In the genomic region with DNA sequence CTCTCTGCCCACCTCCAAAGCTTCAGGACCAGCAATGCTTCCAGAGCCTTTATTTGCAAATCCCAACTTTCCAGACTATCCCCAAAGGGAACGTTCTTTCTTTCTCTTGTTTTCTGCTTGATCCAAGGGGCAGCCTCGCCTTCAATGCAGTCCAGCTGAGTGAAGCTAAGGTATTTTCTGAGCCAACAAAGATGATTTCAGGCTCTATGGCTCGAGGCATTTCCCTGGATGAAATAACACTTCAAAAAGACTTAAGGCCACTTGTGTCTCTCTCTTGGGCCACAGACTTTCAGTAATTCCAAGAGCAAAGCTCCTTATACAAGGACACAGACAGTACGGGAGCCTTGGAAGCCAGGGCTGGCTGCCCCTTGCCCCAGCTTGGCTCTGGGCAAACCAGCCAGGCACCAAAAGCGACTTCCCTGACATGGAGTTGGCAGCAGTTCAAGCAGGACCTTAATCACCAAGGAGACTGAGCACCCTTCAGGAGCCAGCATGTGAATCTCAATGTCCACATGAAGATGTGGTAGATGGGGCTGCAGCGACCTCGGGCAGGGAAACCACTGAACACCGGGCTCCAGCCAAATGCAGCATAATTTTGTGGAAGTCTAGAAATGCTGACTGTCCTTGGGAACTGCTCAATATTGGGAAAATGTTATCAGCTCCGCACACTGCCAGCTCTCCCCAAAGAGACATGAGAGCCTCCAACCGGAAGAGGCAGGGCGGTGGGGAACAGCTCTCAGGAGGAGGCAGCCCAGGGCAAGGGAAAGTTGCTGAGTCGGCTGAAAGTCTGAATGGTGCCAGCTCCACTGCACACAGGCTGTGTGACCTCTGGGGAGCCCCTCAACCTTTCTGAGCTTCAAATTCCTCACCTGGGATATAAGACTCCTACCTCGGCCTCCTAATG, we compare ENCODE assay signal across 10 cellular contexts. TPM values are rescaled to one million over a fixed set of nuclear protein-coding genes. Genes with fewer than 3 reads are reported as not detected.
A peak's percentile ranks its signal among the peaks of the same experiment; 100 is the strongest.
DNase-seq lines count a peak whose midpoint lies in the region; ATAC-seq and TF ChIP-seq lines count a peak whose summit lies in the region.
"Had no signal": no experiment of that assay in that cellular context is flagged by ENCODE, and none has a peak within 500 bp of the region (broad histone marks: within the 10 kb centered on the region; RNA-seq: fewer than 3 reads in every experiment).

No MANE protein-coding gene starts in this region.

- H3K4me1 ChIP-seq in adrenal gland (replicated peaks in 1 of 2) (peaks cover 28 to 39% of the 10 kb centered on the region in 2 donors), spleen (peaks cover 27 to 70% (median 44%) of the 10 kb centered on the region in 6 donors)

- peak; percentile 81 for DNase-seq in HT-29 (ENCODE audit: low spot score)
- peak; percentile 51 to 80 (median 73) for DNase-seq in adrenal gland
- DNase-seq in left lobe of liver (ENCODE audit: low spot score) = no peak
- no peak for DNase-seq in spleen
- DNase-seq in NCI-H2107 treated with DMSO at 0.1 percent for 48 hours (lab: John Stamatoyannopoulos, UW; ENCODE audit: unreplicated experiment) = no peak
- DNase-seq in effector CD4-positive, alpha-beta T cell = no peak
- DNase-seq in activated gamma-delta T cell (lab: John Stamatoyannopoulos, UW) = no peak
- DNase-seq: activated effector memory CD4-positive, alpha-beta T cell treated with Interleukin-2 at 50 U/mL for 16 hours; DND-41 had no signal

- peak in 1 of 2 donors; percentile 11 for TF ChIP-seq POLR2A in adrenal gland (IDR thresholded peaks at IDR 0.05)
- TF ChIP-seq POLR2A in spleen (IDR thresholded peaks at IDR 0.05) = no peak

- ATAC-seq in left lobe of liver (peak; percentile 46), HG03095 (IDR thresholded peaks at IDR 0.05; ENCODE audit: unreplicated experiment) (no peak)

- intact Hi-C loops in adrenal gland (cut with DNase I) (no loop called here), spleen (cut with DNase I; ENCODE audit: low total_unique reads) (no loop called here)

- H3K36me3 ChIP-seq in adrenal gland (replicated peaks in 1 of 2) (no peaks in the 10 kb centered on the region), spleen (peaks cover 0 to 54% (median 0%) of the 10 kb centered on the region in 6 donors)

- H3K9me3 ChIP-seq in adrenal gland (replicated peaks in 1 of 3) (no peaks in the 10 kb centered on the region), spleen (no peaks in the 10 kb centered on the region)

- H3K27ac ChIP-seq in adrenal gland (peak overlapping the region; percentile 68 to 94 (median 76)), spleen (peak overlapping the region; percentile 35 to 86 (median 68))

- TF ChIP-seq CTCF in adrenal gland (IDR thresholded peaks at IDR 0.05) (no peak), spleen (IDR thresholded peaks at IDR 0.05 in 8 of 11, conservative IDR thresholded peaks at IDR 0.05 in 3 of 11) (no peak)

- H3K27me3 ChIP-seq in adrenal gland (no peaks in the 10 kb centered on the region), spleen (replicated peaks in 1 of 7) (no peaks in the 10 kb centered on the region)

- WGBS in adrenal gland, 4 donors = 37 to 51% (median 43%) methylated on average over 13 of the region's 13 CpGs
- 62 to 81% (median 71%) methylated on average over 12 to 13 of the region's 13 CpGs for WGBS in spleen, 5 donors

- H3K4me3 ChIP-seq in adrenal gland (no peak overlapping the region), spleen (no peak overlapping the region)

RNA-seq across cellular contexts. Expression of a gene that starts 39.0 kb away (rescaled TPM):
- total RNA-seq in HT-29 (2014; rRNA removed; shearing (Covaris generic)) = 7.7 and 8.9 TPM in 2 replicates
- 10 to 100 TPM; 48.3 to 78.9 (median 67.5) TPM for total RNA-seq in adrenal gland
- polyA plus RNA-seq in adrenal gland = 10 to 100 TPM; 24.9 to 45.3 (median 29.8) TPM
- total RNA-seq in left lobe of liver = 39.0 TPM
- 10 to 100 TPM; 21.3 to 56.6 (median 40.1) TPM for total RNA-seq in spleen
- polyA plus RNA-seq in spleen = 10 to 100 TPM in 1 of 3 donors, 1 to 10 TPM in 2; 8.3 to 19.8 (median 9.2) TPM

RNA-seq across cellular contexts. Expression of a gene that starts 41.4 kb away (rescaled TPM):
- total RNA-seq in HT-29 (2014; rRNA removed; shearing (Covaris generic)) = 97.0 and 120 TPM in 2 replicates
- total RNA-seq in adrenal gland (10 to 100 TPM; 19.6 to 55.9 (median 43.8) TPM), left lobe of liver (10.5 TPM), spleen (100 to 1,000 TPM in 3 of 7 donors, 10 to 100 TPM in 4; 65.5 to 132 (median 76.8) TPM)
- polyA plus RNA-seq in adrenal gland (10 to 100 TPM; 23.6 to 32.8 (median 26.2) TPM), spleen (10 to 100 TPM; 61.9 to 76.2 (median 74.7) TPM)

RNA-seq across cellular contexts. Expression of a gene that starts 55.3 kb away (rescaled TPM):
- total RNA-seq in HT-29 (2014; rRNA removed; shearing (Covaris generic)) = 5.8 and 13.9 TPM in 2 replicates
- total RNA-seq in adrenal gland (1 to 10 TPM in 6 of 8 donors, under 1 TPM in 2; 0.36 to 6.9 (median 2.9) TPM), left lobe of liver (0.98 TPM), spleen (10 to 100 TPM in 4 of 7 donors, 1 to 10 TPM in 3; 1.4 to 19.0 (median 10.7) TPM)
- polyA plus RNA-seq in adrenal gland (1 to 10 TPM in 1 of 3 donors, under 1 TPM in 1, not detected in 1; 0.34 to 1.4 TPM), spleen (1 to 10 TPM in 1 of 3 donors, under 1 TPM in 2; 0.15 to 1.3 (median 0.33) TPM)

Comparison
In these comparisons a context has a peak if more than half of its experiments do, and no peak if none do; other contexts are left out.
1. DNase-seq: peak in HT-29 (single experiment) and adrenal gland (7 of 7); none in left lobe of liver (single experiment), spleen (single experiment), NCI-H2107 treated with DMSO at 0.1 percent for 48 hours (single experiment), effector CD4-positive, alpha-beta T cell (single experiment) and activated gamma-delta T cell (single experiment).